19 cellular contexts compared by ENCODE assay signal in genomic region chr20:59742351-59743095, GRCh38.
"Had no signal": no experiment of that assay in that cellular context is flagged by ENCODE, and none has a peak within 500 bp of the region (broad histone marks: within the 10 kb centered on the region; RNA-seq: fewer than 3 reads in every experiment).

No MANE protein-coding gene starts in this region.

- H3K9me3 ChIP-seq: SK-N-SH had no signal

- H3K27ac ChIP-seq: KMS-11 had no signal

- H3K4me3 ChIP-seq: K562 had no signal

- H3K4me2 ChIP-seq: KMS-11, SK-N-SH had no signal

- DNase-seq: Kasumi-1, MM.1S, NCI-H1092 treated with DMSO at 0.1 percent for 48 hours, NCI-H1436, NCI-H187, NCI-H2029, NCI-H2081 treated with DMSO at 0.1 percent for 48 hours, NCI-H2171, NCI-H226, NCI-H446, NCI-H510A, NCI-H524 treated with DMSO at 0.1 percent for 48 hours, NCI-H69, NCI-H774, RPMI8226, SHP77, SK-N-SH had no signal

- H3K9ac ChIP-seq: KMS-11, SK-N-SH had no signal

- ATAC-seq: K562 had no signal
